In the genomic region with DNA sequence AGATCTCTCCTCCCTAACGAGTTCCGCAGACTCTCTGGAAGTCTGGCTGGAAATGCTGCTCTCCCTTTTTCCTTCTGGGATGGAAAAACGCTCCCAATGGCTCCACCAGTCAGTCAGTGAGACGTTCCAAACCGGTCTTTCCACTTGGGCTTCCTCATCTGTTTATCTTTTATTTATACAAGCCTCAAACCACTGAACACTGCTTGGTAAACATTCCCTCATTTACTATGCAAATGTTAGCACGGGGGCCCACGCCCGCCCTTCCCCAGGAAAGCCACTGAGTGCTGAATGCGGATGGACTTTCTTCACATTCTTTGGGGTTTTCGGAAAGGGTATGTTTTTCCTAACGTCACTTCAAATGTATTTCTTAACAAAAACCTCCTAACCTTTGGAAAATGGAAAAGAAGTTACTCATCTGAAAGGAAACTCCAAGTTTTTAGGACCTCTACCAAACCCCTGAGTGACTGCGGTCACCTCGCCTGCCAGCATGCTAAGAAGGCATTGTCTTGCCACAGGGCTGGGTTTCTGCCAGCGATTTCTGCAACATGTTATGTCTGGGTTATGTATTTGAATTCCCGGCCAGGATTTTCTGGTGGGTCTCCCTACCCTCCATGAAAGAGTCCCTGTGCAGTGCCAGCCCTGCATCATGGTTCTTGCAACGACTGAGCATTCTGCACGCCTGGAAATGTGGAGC, we compare ENCODE assay signal across 11 cellular contexts. TPM values are rescaled to one million over a fixed set of nuclear protein-coding genes. Genes with fewer than 3 reads are reported as not detected.
DNase-seq lines count a peak whose midpoint lies in the region; ATAC-seq and TF ChIP-seq lines count a peak whose summit lies in the region.
"Had no signal": no experiment of that assay in that cellular context is flagged by ENCODE, and none has a peak within 500 bp of the region (broad histone marks: within the 10 kb centered on the region; RNA-seq: fewer than 3 reads in every experiment).

No MANE protein-coding gene starts in this region.

- no peaks in the 10 kb centered on the region for H3K36me3 ChIP-seq in thymus (ENCODE audit: control insufficient read depth, insufficient read depth)
- no peaks in the 10 kb centered on the region for H3K36me3 ChIP-seq in WERI-Rb-1
- H3K36me3 ChIP-seq: tibial nerve had no signal

- POLR2A ChIA-PET in RWPE1 (lab: Yijun Ruan, JAX; ENCODE audit: low non-redundant PET) = no interaction called here

- DNase-seq in HT-29 (ENCODE audit: low spot score) (peak; percentile 93), RWPE1 (ENCODE audit: low spot score) (peak; percentile 48), fibroblast of villous mesenchyme (ENCODE audit: low read depth) (peak; percentile 84), WERI-Rb-1 (no peak)
- no peak for DNase-seq in activated naive CD4-positive, alpha-beta T cell treated with Interleukin-2 at 50 U/mL for 16 hours

- CTCF ChIA-PET in RWPE1 (lab: Yijun Ruan, JAX) = no interaction called here

- H3K4me1 ChIP-seq in thymus (ENCODE audit: control insufficient read depth, insufficient read depth, low read length) = peaks cover 22% of the 10 kb centered on the region

- H3K4me3 ChIP-seq in fibroblast of villous mesenchyme (ENCODE audit: low read depth, low read length) = no peak overlapping the region
- H3K4me3 ChIP-seq in thymus (ENCODE audit: low read length) = no peak overlapping the region
- H3K4me3 ChIP-seq in WERI-Rb-1 (ENCODE audit: low read depth, low read length) = no peak overlapping the region
- H3K4me3 ChIP-seq: tibial nerve had no signal

- ATAC-seq in GM18498 (IDR thresholded peaks at IDR 0.05; ENCODE audit: unreplicated experiment) = no peak
- ATAC-seq in GM21825 (IDR thresholded peaks at IDR 0.05; ENCODE audit: unreplicated experiment) = no peak

- peak overlapping the region; percentile 35; the same call in 1 of the 2 replicates for H3K27ac ChIP-seq in RWPE1
- H3K27ac ChIP-seq in thymus (ENCODE audit: low read depth) = peak overlapping the region; percentile 21
- no peak overlapping the region for H3K27ac ChIP-seq in WERI-Rb-1
- H3K27ac ChIP-seq: tibial nerve had no signal

- H3K27me3 ChIP-seq in thymus (ENCODE audit: control insufficient read depth, insufficient read depth) (no peaks in the 10 kb centered on the region), WERI-Rb-1 (ENCODE audit: insufficient read depth, low read depth, severe bottlenecking) (no peaks in the 10 kb centered on the region)

- WGBS in thymus = 86% methylated on average over 17 of the region's 17 CpGs

- H3K9me3 ChIP-seq in thymus (ENCODE audit: control insufficient read depth) (no peaks in the 10 kb centered on the region), WERI-Rb-1 (ENCODE audit: severe bottlenecking) (no peaks in the 10 kb centered on the region)
- H3K9me3 ChIP-seq: tibial nerve had no signal

- TF ChIP-seq CTCF in RWPE1 (conservative IDR thresholded peaks at IDR 0.05; ENCODE audit: low read depth) (no peak), fibroblast of villous mesenchyme (IDR thresholded peaks at IDR 0.05; ENCODE audit: insufficient read depth, low read depth, low read length) (no peak), WERI-Rb-1 (IDR thresholded peaks at IDR 0.05; ENCODE audit: low read depth, low read length) (no peak)

RNA-seq across cellular contexts. Expression of a gene that starts 14.0 kb away (rescaled TPM):
- 0.08 TPM in 1 of 2 replicates, not detected in the other for total RNA-seq in HT-29 (2014; rRNA removed; shearing (Covaris generic))
- under 0.01 TPM in 1 of 2 replicates, not detected in the other for total RNA-seq in fibroblast of villous mesenchyme
- 1.4 TPM for polyA plus RNA-seq in thymus
- total RNA-seq: neural crest cell, tibial nerve had no signal
- polyA plus RNA-seq: adipose tissue had no signal

RNA-seq across cellular contexts. Expression of a gene that starts 47.0 kb away (rescaled TPM):
- total RNA-seq in HT-29 (2014; rRNA removed; shearing (Covaris generic)) = 7.5 and 11.8 TPM in 2 replicates
- 18.7 and 19.0 TPM in 2 replicates for total RNA-seq in fibroblast of villous mesenchyme
- polyA plus RNA-seq in thymus = 7.9 TPM

Comparison
In these comparisons a context has a peak if more than half of its experiments do, and no peak if none do; other contexts are left out.
1. DNase-seq: peak in HT-29 (single experiment), RWPE1 (single experiment) and fibroblast of villous mesenchyme (single experiment); none in WERI-Rb-1 (single experiment) and activated naive CD4-positive, alpha-beta T cell treated with Interleukin-2 at 50 U/mL for 16 hours (single experiment).